ENCODE assay signal across 8 cellular contexts in the genomic region with DNA sequence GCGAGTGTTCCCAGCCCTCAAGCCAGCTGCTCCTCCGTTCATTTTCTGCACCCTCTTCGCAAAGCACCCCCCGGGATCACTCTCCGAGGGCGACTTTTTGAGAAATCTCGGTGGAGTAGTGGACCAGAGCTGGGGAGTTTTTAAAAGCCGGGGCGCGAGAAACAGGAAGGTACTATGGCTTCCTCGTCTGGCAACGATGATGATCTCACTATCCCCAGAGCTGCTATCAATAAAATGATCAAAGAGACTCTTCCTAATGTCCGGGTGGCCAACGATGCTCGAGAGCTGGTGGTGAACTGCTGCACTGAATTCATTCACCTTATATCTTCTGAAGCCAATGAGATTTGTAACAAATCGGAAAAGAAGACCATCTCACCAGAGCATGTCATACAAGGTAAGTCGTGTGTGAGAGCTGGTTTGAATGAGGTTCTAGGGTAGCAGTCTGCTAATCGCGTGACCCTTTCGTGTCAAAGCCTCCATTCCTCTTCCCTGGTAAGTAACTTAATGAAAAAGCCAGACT. TPM values are rescaled to one million over a fixed set of nuclear protein-coding genes. Genes with fewer than 3 reads are reported as not detected.
DNase-seq lines count a peak whose midpoint lies in the region; ATAC-seq and TF ChIP-seq lines count a peak whose summit lies in the region.

No MANE protein-coding gene starts in this region.

- peak overlapping the region; percentile 95 to 99 (median 98) for H3K27ac Mint-ChIP-seq in CD4-positive, alpha-beta memory T cell

- DNase-seq in CD4-positive, alpha-beta memory T cell, result peak; percentile 18 to 66 (median 34)
- DNase-seq in RWPE1 (ENCODE audit: low spot score) (no peak), adipocyte (ENCODE audit: low read depth) (peak; percentile 61), right atrium auricular region (ENCODE audit: low spot score) (no peak), retinal pigment epithelial cell (ENCODE audit: low read depth) (no peak), H4 (ENCODE audit: low spot score) (no peak)

- H3K9me3 Mint-ChIP-seq in CD4-positive, alpha-beta memory T cell, result peaks cover 0 to 2% (median 0%) of the 10 kb centered on the region in 8 donors

- peak overlapping the region; percentile 99 for H3K9ac ChIP-seq in adipocyte (ENCODE audit: low read length)

- H3K9me3 ChIP-seq in CD4-positive, alpha-beta memory T cell (ENCODE audit: control insufficient read depth in 1 of 2, low read length in 2 of 2), result no peaks in the 10 kb centered on the region
- H3K9me3 ChIP-seq in adipocyte (ENCODE audit: control insufficient read depth, low read length) (no peaks in the 10 kb centered on the region), right atrium auricular region (no peaks in the 10 kb centered on the region)

- intact Hi-C loops in CD4-positive, alpha-beta memory T cell (cut with micrococcal nuclease), result loop anchor here (1.0 to 5.0 kb wide), 5 partner anchors 106 to 1616 kb away; a partner anchor contains a TSS

- POLR2A ChIA-PET in CD4-positive, alpha-beta memory T cell (lab: Charles Lee; ENCODE audit: partially characterized antibody), result interaction anchor here (0.6 to 2.7 kb wide), 10 partner anchors 10 to 514 kb away, joined by 3 to 33 read pairs (median 7); a partner anchor contains a TSS
- POLR2A ChIA-PET in RWPE1 (lab: Yijun Ruan, JAX; ENCODE audit: low non-redundant PET), result interaction anchor here (0.5 kb wide), 1 partner anchor 357 kb away, joined by 5 read pairs; no protein-coding TSS in a partner anchor

- peaks cover 24 to 61% (median 31%) of the 10 kb centered on the region in 4 donors for H3K4me1 Mint-ChIP-seq in CD4-positive, alpha-beta memory T cell

- H3K36me3 Mint-ChIP-seq in CD4-positive, alpha-beta memory T cell, result peaks cover 0 to 35% of the 10 kb centered on the region in 2 donors

- CTCF ChIA-PET in CD4-positive, alpha-beta memory T cell (lab: Charles Lee; ENCODE audit: partially characterized antibody), result interaction anchor here (1.2 to 3.7 kb wide), 2 partner anchors 41 to 1887 kb away, joined by 3 to 33 read pairs; a partner anchor contains a TSS
- CTCF ChIA-PET in RWPE1 (lab: Yijun Ruan, JAX), result no interaction called here

- peak; percentile 29 for ATAC-seq in GM18909 (IDR thresholded peaks at IDR 0.05; ENCODE audit: poor library complexity, unreplicated experiment)
- ATAC-seq in HG03139 (IDR thresholded peaks at IDR 0.05; ENCODE audit: unreplicated experiment), result peak; percentile 18

- H3K4me3 Mint-ChIP-seq in CD4-positive, alpha-beta memory T cell, result peak overlapping the region; percentile 96 to 99 (median 98)

- peaks cover 50% of the 10 kb centered on the region for H3K4me1 ChIP-seq in CD4-positive, alpha-beta memory T cell (ENCODE audit: insufficient read depth, low read length)
- H3K4me1 ChIP-seq in adipocyte (ENCODE audit: control insufficient read depth, insufficient read depth, low read length), result peaks cover 28% of the 10 kb centered on the region
- H3K4me1 ChIP-seq in right atrium auricular region, result peaks cover 0 to 29% of the 10 kb centered on the region in 2 donors

- H3K4me3 ChIP-seq in CD4-positive, alpha-beta memory T cell (ENCODE audit: low read length in 2 of 2), result peak overlapping the region; percentile 80 to 100
- H3K4me3 ChIP-seq in adipocyte (ENCODE audit: low read length) (peak overlapping the region; percentile 93), right atrium auricular region (peak overlapping the region; percentile 96), retinal pigment epithelial cell (ENCODE audit: low read length) (peak overlapping the region; percentile 89)

- H3K27ac ChIP-seq in CD4-positive, alpha-beta memory T cell (ENCODE audit: low read depth, low read length), result peak overlapping the region; percentile 91
- H3K27ac ChIP-seq in RWPE1, result peak overlapping the region; percentile 95
- H3K27ac ChIP-seq in right atrium auricular region, result peak overlapping the region; percentile 97 to 98

- no peaks in the 10 kb centered on the region for H3K36me3 ChIP-seq in CD4-positive, alpha-beta memory T cell (ENCODE audit: insufficient read depth, low read length)
- H3K36me3 ChIP-seq in adipocyte (ENCODE audit: control insufficient read depth, insufficient read depth, low read length, severe bottlenecking) (no peaks in the 10 kb centered on the region), right atrium auricular region (no peaks in the 10 kb centered on the region)

- no peaks in the 10 kb centered on the region for H3K27me3 Mint-ChIP-seq in CD4-positive, alpha-beta memory T cell

- no peak for TF ChIP-seq CTCF in RWPE1 (conservative IDR thresholded peaks at IDR 0.05; ENCODE audit: low read depth)
- TF ChIP-seq CTCF in right atrium auricular region (IDR thresholded peaks at IDR 0.05), result no peak
- TF ChIP-seq CTCF in retinal pigment epithelial cell (conservative IDR thresholded peaks at IDR 0.05; ENCODE audit: low read depth, low read length), result no peak

- no peaks in the 10 kb centered on the region for H3K27me3 ChIP-seq in CD4-positive, alpha-beta memory T cell (ENCODE audit: insufficient read depth, low read length)
- no peaks in the 10 kb centered on the region for H3K27me3 ChIP-seq in adipocyte (replicated peaks; ENCODE audit: control insufficient read depth, insufficient read depth, low read length)
- H3K27me3 ChIP-seq in right atrium auricular region, result no peaks in the 10 kb centered on the region

RNA-seq across cellular contexts. Expression of a gene that starts 0.8 kb away (rescaled TPM):
- total RNA-seq in CD4-positive, alpha-beta memory T cell, result 10 to 100 TPM; 71.8 to 71.9 TPM
- polyA plus RNA-seq in CD4-positive, alpha-beta memory T cell, result 10 to 100 TPM; 64.0 to 71.8 TPM
- 10 to 100 TPM; 19.3 to 28.9 TPM for total RNA-seq in right atrium auricular region
- total RNA-seq in H4 (2014; rRNA removed; shearing (Covaris generic)), result 24.9 and 27.7 TPM in 2 replicates

Comparison
In these comparisons a context has a peak if more than half of its experiments do, and no peak if none do; other contexts are left out.
1. DNase-seq: peak in CD4-positive, alpha-beta memory T cell (5 of 5) and adipocyte (single experiment); none in RWPE1 (single experiment), right atrium auricular region (single experiment), retinal pigment epithelial cell (single experiment) and H4 (single experiment).
2. Peak in every context shown above with its lines, with median percentiles within 50 percentile points of each other: H3K27ac ChIP-seq and H3K4me3 ChIP-seq.